In the genomic region with DNA sequence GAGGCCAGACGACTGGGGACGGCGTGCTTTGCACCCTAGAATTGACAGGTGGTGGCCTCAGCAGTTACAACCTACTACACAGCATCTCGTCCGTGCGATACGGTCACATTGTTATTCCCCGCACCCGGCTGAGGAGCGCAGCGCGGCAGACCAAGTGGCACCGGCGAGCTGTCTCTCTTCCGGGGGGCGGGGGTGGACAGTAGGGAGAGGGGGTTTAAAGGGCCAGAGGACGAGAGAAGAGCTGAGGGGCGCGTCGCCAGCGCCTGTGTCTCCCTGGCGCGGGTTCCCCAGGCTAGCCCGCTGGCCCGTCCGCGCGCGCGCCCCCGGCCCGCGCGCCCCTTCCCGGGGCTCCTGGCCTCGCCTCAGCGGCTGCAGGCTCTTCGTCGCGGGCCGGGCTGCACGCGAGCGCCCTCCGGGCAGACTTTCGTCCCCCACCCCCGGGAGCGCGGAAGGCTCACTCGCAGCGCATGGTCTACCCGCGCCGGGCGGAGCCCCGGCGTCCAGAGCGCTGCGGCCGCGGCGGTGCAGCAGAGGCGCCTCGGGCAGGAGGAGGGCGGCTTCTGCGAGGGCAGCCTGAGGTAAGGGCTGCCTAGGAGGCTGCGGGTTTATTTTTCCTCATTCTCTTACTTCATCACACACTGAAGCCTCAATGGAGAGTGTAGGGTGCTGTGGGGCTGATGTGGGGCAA, we compare ENCODE assay signal across 7 cellular contexts. TPM values are rescaled to one million over a fixed set of nuclear protein-coding genes. Genes with fewer than 3 reads are reported as not detected.
A peak's percentile ranks its signal among the peaks of the same experiment; 100 is the strongest.
DNase-seq lines count a peak whose midpoint lies in the region; ATAC-seq, FAIRE-seq and TF ChIP-seq lines count a peak whose summit lies in the region.

Gene PDE4B (plus strand): TSS at position 225 of the 688 bp plus-strand sequence.

- H3K27me3 ChIP-seq in endodermal cell (ENCODE audit: control insufficient read depth, insufficient read depth, low read length, poor library complexity, severe bottlenecking) (peaks cover 69% of the 10 kb centered on the region), small intestine (ENCODE audit: control insufficient read depth in 2 of 2, insufficient read depth in 2 of 2, low read length in 2 of 2) (peaks cover 6 to 12% of the 10 kb centered on the region in 2 donors)

- H2AFZ ChIP-seq in OCI-LY7 (ENCODE audit: low read length): no peak within 1 kb of the TSS

- no peak within 1 kb of the TSS for H3K27ac Mint-ChIP-seq in endodermal cell
- H3K27ac Mint-ChIP-seq in naive B cell: peak within 1 kb of the TSS in 2 of 6 donors; percentile 44 to 97

- no peaks in the 10 kb centered on the region for H3K4me1 ChIP-seq in endodermal cell (ENCODE audit: control insufficient read depth, insufficient read depth, low read length)
- no peaks in the 10 kb centered on the region for H3K4me1 ChIP-seq in OCI-LY7 (ENCODE audit: insufficient read depth, low read length, poor library complexity, severe bottlenecking)
- no peaks in the 10 kb centered on the region for H3K4me1 ChIP-seq in small intestine (ENCODE audit: control insufficient read depth in 2 of 2, insufficient read depth in 1 of 2, low read depth in 1 of 2, low read length in 1 of 2)

- no peak within 1 kb of the TSS for H3K27ac ChIP-seq in endodermal cell (ENCODE audit: low read depth, low read length)
- no peak within 1 kb of the TSS for H3K27ac ChIP-seq in OCI-LY7 (ENCODE audit: low read depth, low read length, poor library complexity, severe bottlenecking)
- H3K27ac ChIP-seq in small intestine (ENCODE audit: low read depth in 1 of 2, low read length in 1 of 2): no peak within 1 kb of the TSS

- no TSS peak for BruUV-seq in OCI-LY7 (replicated peaks; lab: Mats Ljungman, UMichigan)

- H3K4me1 Mint-ChIP-seq in endodermal cell (no peaks in the 10 kb centered on the region), naive B cell (peaks cover 0 to 5% (median 0%) of the 10 kb centered on the region in 3 donors)

- WGBS in endodermal cell (ENCODE audit: insufficient coverage in 1 of 2, insufficient read length in 1 of 2), 2 experiments: 0% methylated on average over 3 to 66 of the region's 67 CpGs
- 2 to 7% (median 6%) methylated on average over 53 to 67 of the region's 67 CpGs for WGBS in small intestine, 3 donors

- H3K4me3 ChIP-seq in endodermal cell (ENCODE audit: low read length): peak within 1 kb of the TSS; percentile 79
- no peak within 1 kb of the TSS for H3K4me3 ChIP-seq in OCI-LY7 (ENCODE audit: low read depth, low read length, poor library complexity, severe bottlenecking)
- peak within 1 kb of the TSS in 1 of 2 donors; percentile 26 for H3K4me3 ChIP-seq in small intestine (ENCODE audit: low read depth in 1 of 2, low read length in 2 of 2)

- no peak for FAIRE-seq in small intestine (lab: Jason Lieb, UNC)

- TF ChIP-seq CTCF in endodermal cell (conservative IDR thresholded peaks at IDR 0.05) (no peak), OCI-LY7 (conservative IDR thresholded peaks at IDR 0.05; ENCODE audit: low read length) (no peak)

- H3K9me3 Mint-ChIP-seq in endodermal cell (peaks cover 5% of the 10 kb centered on the region), naive B cell (peaks cover 8 to 34% (median 15%) of the 10 kb centered on the region in 7 donors)

- DNase-seq in GM04504 (ENCODE audit: low read depth) (peak; percentile 35), NCI-H345 treated with DMSO at 0.1 percent for 48 hours (lab: John Stamatoyannopoulos, UW; ENCODE audit: unreplicated experiment) (peak; percentile 37), endodermal cell (peak; percentile 83), naive B cell (no peak), OCI-LY7 (ENCODE audit: low spot score) (no peak), NOMO-1 (lab: John Stamatoyannopoulos, UW; ENCODE audit: unreplicated experiment in 2 of 2) (no peak), small intestine (no peak)

- no peaks in the 10 kb centered on the region for H3K36me3 ChIP-seq in endodermal cell (ENCODE audit: control insufficient read depth, insufficient read depth, low read length)
- no peaks in the 10 kb centered on the region for H3K36me3 ChIP-seq in OCI-LY7 (ENCODE audit: insufficient read depth, low read length)
- no peaks in the 10 kb centered on the region for H3K36me3 ChIP-seq in small intestine (ENCODE audit: control insufficient read depth in 2 of 2, insufficient read depth in 2 of 2, low read length in 2 of 2)

- no peak for ATAC-seq in naive B cell (ENCODE audit: low read depth in 2 of 2)

- CTCF ChIA-PET in OCI-LY7 (lab: Charles Lee; ENCODE audit: unreplicated experiment): no interaction called here

- no peaks in the 10 kb centered on the region for H4K20me1 ChIP-seq in OCI-LY7 (ENCODE audit: insufficient read depth, low read length)

- H3K36me3 Mint-ChIP-seq in endodermal cell (ENCODE audit: low read depth) (no peaks in the 10 kb centered on the region), naive B cell (peaks cover 4 to 17% of the 10 kb centered on the region in 2 donors)

- H3K9me2 ChIP-seq in OCI-LY7 (ENCODE audit: insufficient read depth, low read length): no peaks in the 10 kb centered on the region

- POLR2A ChIA-PET in OCI-LY7 (lab: Charles Lee): no interaction called here

- H3K4me3 Mint-ChIP-seq in endodermal cell (peak within 1 kb of the TSS; percentile 65), naive B cell (peak within 1 kb of the TSS in 2 of 8 donors; percentile 50 to 83)

- intact Hi-C loops in OCI-LY7 (cut with micrococcal nuclease; ENCODE audit: unreplicated experiment): no loop called here

- H3K4me2 ChIP-seq in OCI-LY7 (ENCODE audit: low read length): no peak within 1 kb of the TSS

- no peak within 1 kb of the TSS for H3K9ac ChIP-seq in endodermal cell (ENCODE audit: extremely low read depth, low read length, poor library complexity, severe bottlenecking)

- H3K27me3 Mint-ChIP-seq in endodermal cell (ENCODE audit: insufficient read depth) (peaks cover 80% of the 10 kb centered on the region), naive B cell (peaks cover 35 to 46% (median 36%) of the 10 kb centered on the region in 3 donors)

- H3K9me3 ChIP-seq in endodermal cell (ENCODE audit: control insufficient read depth, low read length): peaks cover 6% of the 10 kb centered on the region
- no peaks in the 10 kb centered on the region for H3K9me3 ChIP-seq in OCI-LY7 (ENCODE audit: low read length)
- H3K9me3 ChIP-seq in small intestine (ENCODE audit: control insufficient read depth, low read depth): no peaks in the 10 kb centered on the region

- H3K79me2 ChIP-seq in OCI-LY7 (ENCODE audit: insufficient read depth, low read depth, low read length): no peaks in the 10 kb centered on the region

RNA-seq across cellular contexts. Expression of gene PDE4B, which starts in this region (rescaled TPM):
- total RNA-seq in endodermal cell: 10 to 100 TPM in 1 of 2 donors, 1 to 10 TPM in 1; 4.3 to 18.0 TPM
- 20.7 TPM for polyA plus RNA-seq in endodermal cell (2013, experiment 1 of 2)
- 17.2 TPM for polyA plus RNA-seq in endodermal cell (2013, experiment 2 of 2)
- polyA plus RNA-seq in naive B cell (ENCODE audit: low read depth in 6 of 6): 100 to 1,000 TPM; 126 to 400 (median 150) TPM
- 3.1 and 3.6 TPM in 2 replicates for total RNA-seq in OCI-LY7 (2014; rRNA removed; shearing (Covaris generic))
- 2.4 and 3.6 TPM in 2 replicates for total RNA-seq in OCI-LY7 (2022)
- 1 to 10 TPM; 1.1 to 5.2 (median 3.0) TPM for polyA plus RNA-seq in small intestine

Comparison
In these comparisons a context has a peak if more than half of its experiments do, and no peak if none do; other contexts are left out.
1. RNA of gene PDE4B (polyA plus RNA-seq): 126 to 400 TPM in naive B cell; 1.1 to 5.2 TPM in small intestine; every median in the first group is over 10 times any median in the second.
2. DNase-seq: peak in GM04504 (single experiment), NCI-H345 treated with DMSO at 0.1 percent for 48 hours (single experiment) and endodermal cell (single experiment); none in naive B cell (single experiment), OCI-LY7 (single experiment), NOMO-1 (0 of 2) and small intestine (single experiment).